ENCODE assay signal across 11 cellular contexts in genomic region chr15:72285402-72285801, GRCh38. TPM values are rescaled to one million over a fixed set of nuclear protein-coding genes. Genes with fewer than 3 reads are reported as not detected.
"Had no signal": no experiment of that assay in that cellular context is flagged by ENCODE, and none has a peak within 500 bp of the region (broad histone marks: within the 10 kb centered on the region; RNA-seq: fewer than 3 reads in every experiment).

No MANE protein-coding gene starts in this region.

- H3K9me3 ChIP-seq: ascending aorta, breast epithelium, gastroesophageal sphincter, heart left ventricle, neutrophil, sigmoid colon had no signal

- H3K4me3 Mint-ChIP-seq: activated CD4-positive, alpha-beta T cell treated with anti-CD3 and anti-CD28 coated beads, Interleukin-2, amount 10 ng/mL, durations not matched to agents 7 days and 5 days; naive thymus-derived CD8-positive, alpha-beta T cell had no signal

- H3K4me3 ChIP-seq: ascending aorta, breast epithelium, coronary artery, gastroesophageal sphincter, heart left ventricle, sigmoid colon had no signal

- H3K36me3 Mint-ChIP-seq: naive thymus-derived CD8-positive, alpha-beta T cell had no signal

- H3K27me3 Mint-ChIP-seq: activated CD4-positive, alpha-beta T cell treated with anti-CD3 and anti-CD28 coated beads, Interleukin-2, amount 10 ng/mL, durations not matched to agents 7 days and 5 days; naive thymus-derived CD8-positive, alpha-beta T cell had no signal

- H3K9me3 Mint-ChIP-seq: activated CD4-positive, alpha-beta T cell treated with anti-CD3 and anti-CD28 coated beads, Interleukin-2, amount 10 ng/mL, durations not matched to agents 7 days and 5 days; naive thymus-derived CD8-positive, alpha-beta T cell had no signal

- H3K4me1 ChIP-seq: ascending aorta, breast epithelium, gastroesophageal sphincter, heart left ventricle, parathyroid adenoma, sigmoid colon had no signal

- H3K27ac ChIP-seq: ascending aorta, breast epithelium, coronary artery, gastroesophageal sphincter, heart left ventricle, neutrophil, parathyroid adenoma, sigmoid colon had no signal

- DNase-seq: sigmoid colon had no signal

- H3K27me3 ChIP-seq: ascending aorta, breast epithelium, gastroesophageal sphincter, heart left ventricle, neutrophil, sigmoid colon had no signal

- H3K36me3 ChIP-seq: ascending aorta, breast epithelium, sigmoid colon had no signal

- H3K27ac Mint-ChIP-seq: activated CD4-positive, alpha-beta T cell treated with anti-CD3 and anti-CD28 coated beads, Interleukin-2, amount 10 ng/mL, durations not matched to agents 7 days and 5 days had no signal

- H3K4me1 Mint-ChIP-seq: activated CD4-positive, alpha-beta T cell treated with anti-CD3 and anti-CD28 coated beads, Interleukin-2, amount 10 ng/mL, durations not matched to agents 7 days and 5 days; naive thymus-derived CD8-positive, alpha-beta T cell had no signal

RNA-seq across cellular contexts. Expression of gene CELF6, which starts 34.6 kb away (rescaled TPM):
- total RNA-seq: ascending aorta, esophagus mucosa had no signal
